ENCODE assay signal across 10 cellular contexts in genomic region chr22:39214383-39215069, GRCh38. TPM values are rescaled to one million over a fixed set of nuclear protein-coding genes. Genes with fewer than 3 reads are reported as not detected.
DNase-seq lines count a peak whose midpoint lies in the region; ATAC-seq and TF ChIP-seq lines count a peak whose summit lies in the region.
"Had no signal": no experiment of that assay in that cellular context is flagged by ENCODE, and none has a peak within 500 bp of the region (broad histone marks: within the 10 kb centered on the region; RNA-seq: fewer than 3 reads in every experiment).

No MANE protein-coding gene starts in this region.

- no peak overlapping the region for H2BK5ac ChIP-seq in mesendoderm (ENCODE audit: low read length)

- 6% methylated on average over 8 of the region's 8 CpGs for WGBS in mammary epithelial cell (ENCODE audit: low coverage, missing lambda C conversion rate)
- no CpG with 5 or more reads among the region's 8 CpGs for WGBS in mesendoderm (ENCODE audit: extremely low coverage, insufficient coverage, low lambda C conversion rate)

- no peaks in the 10 kb centered on the region for H3K36me3 ChIP-seq in mammary epithelial cell (ENCODE audit: insufficient read depth, low read length)
- H3K36me3 ChIP-seq in mesendoderm (ENCODE audit: control insufficient read depth, insufficient read depth, low read length), result no peaks in the 10 kb centered on the region

- no peaks in the 10 kb centered on the region for H3K27me3 ChIP-seq in mammary epithelial cell (ENCODE audit: insufficient read depth, low read length)
- no peaks in the 10 kb centered on the region for H3K27me3 ChIP-seq in mesendoderm (ENCODE audit: insufficient read depth, low read length, poor library complexity)

- H3K9me3 ChIP-seq in mammary epithelial cell (replicated peaks; ENCODE audit: insufficient read depth, low read length), result no peaks in the 10 kb centered on the region

- no peak for TF ChIP-seq CTCF in mammary epithelial cell (conservative IDR thresholded peaks at IDR 0.05 in 1 of 2, IDR thresholded peaks at IDR 0.05 in 1 of 2; ENCODE audit: extremely low read depth in 1 of 2, insufficient read depth in 1 of 2, low read depth in 1 of 2, low read length in 2 of 2)

- peak overlapping the region; percentile 17 for H2AFZ ChIP-seq in mammary epithelial cell (ENCODE audit: low read depth, low read length)

- H2AK5ac ChIP-seq in mesendoderm (ENCODE audit: low read length), result no peak overlapping the region

- peak overlapping the region; percentile 66 for H3K23ac ChIP-seq in mesendoderm (ENCODE audit: low read length)

- no peaks in the 10 kb centered on the region for H4K20me1 ChIP-seq in mammary epithelial cell (ENCODE audit: insufficient read depth, low read length)

- no peak overlapping the region for H4K8ac ChIP-seq in mesendoderm (ENCODE audit: low read depth, low read length)

- dilution Hi-C loops in mammary epithelial cell (cut with HindIII; ENCODE audit: low sequenced_read_pairs), result no loop called here

- H3K4me1 ChIP-seq in mammary epithelial cell (ENCODE audit: insufficient read depth, low read length) (peaks cover 37% of the 10 kb centered on the region), mesendoderm (ENCODE audit: control insufficient read depth, low read depth, low read length) (peaks cover 3% of the 10 kb centered on the region)

- H3K4me3 ChIP-seq in mammary epithelial cell (replicated peaks in 1 of 3; ENCODE audit: insufficient read depth in 1 of 3, low read depth in 2 of 3, low read length in 3 of 3) (peak overlapping the region; percentile 0 to 40 (median 15)), mesendoderm (ENCODE audit: low read length) (no peak overlapping the region)

- H2BK15ac ChIP-seq in mesendoderm (replicated peaks; ENCODE audit: low read depth), result no peak overlapping the region

- H3K9ac ChIP-seq in mammary epithelial cell (ENCODE audit: insufficient read depth, low read length), result peak overlapping the region; percentile 56
- no peak overlapping the region for H3K9ac ChIP-seq in mesendoderm (ENCODE audit: low read length)

- intact Hi-C loops in mammary epithelial cell (cut with micrococcal nuclease), result loop anchor here (2.0 kb wide), 2 partner anchors 24 to 44 kb away; no protein-coding TSS in a partner anchor

- in situ Hi-C loops in Caki2 (cut with HindIII; ENCODE audit: low pct_unique_long_range_greater_than_20kb, low sequenced_read_pairs), result no loop called here
- in situ Hi-C loops in mammary epithelial cell (cut with MboI; ENCODE audit: low sequenced_read_pairs in 2 of 2), result no loop called here

- CTCF ChIA-PET in mammary epithelial cell (lab: Charles Lee; ENCODE audit: low non-redundant PET), result interaction anchor here (0.6 to 0.7 kb wide), 2 partner anchors 92 to 95 kb away, joined by 3 read pairs; no protein-coding TSS in a partner anchor

- H3K4me2 ChIP-seq in mammary epithelial cell (ENCODE audit: insufficient read depth, low read depth, low read length), result peak overlapping the region; percentile 58
- no peak overlapping the region for H3K4me2 ChIP-seq in mesendoderm (ENCODE audit: low read length)

- H3K56ac ChIP-seq in mesendoderm (ENCODE audit: low read length), result peak overlapping the region; percentile 62

- no peaks in the 10 kb centered on the region for H3K79me2 ChIP-seq in mammary epithelial cell (ENCODE audit: insufficient read depth, low read length)
- no peaks in the 10 kb centered on the region for H3K79me2 ChIP-seq in mesendoderm (ENCODE audit: control insufficient read depth, insufficient read depth, low read length)

- H3K79me1 ChIP-seq in mesendoderm (ENCODE audit: low read length), result no peaks in the 10 kb centered on the region

- H4K5ac ChIP-seq in mesendoderm (ENCODE audit: low read length), result no peak overlapping the region

- ATAC-seq in HG03432 (IDR thresholded peaks at IDR 0.05; ENCODE audit: unreplicated experiment), result no peak
- no peak for ATAC-seq in HG03378 (IDR thresholded peaks at IDR 0.05; ENCODE audit: unreplicated experiment)
- ATAC-seq: activated T-helper 17 cell treated with anti-CD3 and anti-CD28 coated beads, Interleukin-2, amount 50 U/mL, for 72 hours had no signal

- DNase-seq in Caki2 (ENCODE audit: low read depth), result peak; percentile 73
- DNase-seq in HT-29 (ENCODE audit: low spot score), result peak; percentile 75
- peak; percentile 88 for DNase-seq in mammary epithelial cell
- DNase-seq in mesendoderm, result peak; percentile 91
- no peak for DNase-seq in C1 segment of cervical spinal cord (lab: John Stamatoyannopoulos, UW)
- no peak for DNase-seq in activated gamma-delta T cell treated with Interleukin-2 at 50 U/mL for 16 hours
- DNase-seq: T1000 had no signal

- no peak overlapping the region for H2BK120ac ChIP-seq in mesendoderm (ENCODE audit: low read depth, low read length)

- H3K18ac ChIP-seq in mesendoderm (ENCODE audit: low read length), result peak overlapping the region; percentile 2

- no peak overlapping the region for H3K4ac ChIP-seq in mesendoderm (ENCODE audit: low read depth, low read length)

- H3K27ac ChIP-seq in mammary epithelial cell (ENCODE audit: insufficient read depth, low read depth, low read length) (peak overlapping the region; percentile 46), mesendoderm (ENCODE audit: low read depth, low read length) (peak overlapping the region; percentile 69)

- no TSS peak for BruUV-seq in mammary epithelial cell (replicated peaks; lab: Mats Ljungman, UMichigan)

RNA-seq across cellular contexts. Expression of gene PDGFB, which starts 30.3 kb away (rescaled TPM):
- 20.9 and 37.3 TPM in 2 replicates for total RNA-seq in Caki2 (2014; rRNA removed; shearing (Covaris generic); ENCODE audit: low replicate concordance)
- 12.4 and 16.6 TPM in 2 replicates for total RNA-seq in HT-29 (2014; rRNA removed; shearing (Covaris generic))
- 10 to 100 TPM; 11.2 to 29.2 TPM for total RNA-seq in mammary epithelial cell
- polyA plus RNA-seq in mammary epithelial cell, result 9.1 TPM
- polyA minus RNA-seq in mammary epithelial cell, result 32.0 TPM
- polyA plus RNA-seq in mesendoderm (2013, experiment 1 of 2), result 3.6 TPM
- polyA plus RNA-seq in mesendoderm (2013, experiment 2 of 2), result 3.7 TPM

Comparison
In these comparisons a context has a peak if more than half of its experiments do, and no peak if none do; other contexts are left out.
1. DNase-seq: peak in Caki2 (single experiment), HT-29 (single experiment), mammary epithelial cell (single experiment) and mesendoderm (single experiment); none in C1 segment of cervical spinal cord (0 of 14) and activated gamma-delta T cell treated with Interleukin-2 at 50 U/mL for 16 hours (single experiment).